10 cellular contexts compared by ENCODE assay signal in genomic region chr9:84823426-84824271, GRCh38.
DNase-seq lines count a peak whose midpoint lies in the region; ATAC-seq and FAIRE-seq lines count a peak whose summit lies in the region.
"Had no signal": no experiment of that assay in that cellular context is flagged by ENCODE, and none has a peak within 500 bp of the region (broad histone marks: within the 10 kb centered on the region; RNA-seq: fewer than 3 reads in every experiment).

No MANE protein-coding gene starts in this region.

- ATAC-seq in GM18511 (IDR thresholded peaks at IDR 0.05; ENCODE audit: unreplicated experiment): peak; percentile 85
- peak; percentile 48 for ATAC-seq in GM21786 (IDR thresholded peaks at IDR 0.05; ENCODE audit: unreplicated experiment)
- ATAC-seq in right cardiac atrium: peak; percentile 83 to 84
- no peak for ATAC-seq in stimulated activated naive CD8-positive, alpha-beta T cell treated with anti-CD3 and anti-CD28 coated beads, Interleukin-15, amount 100 ng/mL, for 72 hours

- no peaks in the 10 kb centered on the region for H3K9me3 Mint-ChIP-seq in stimulated activated naive CD8-positive, alpha-beta T cell treated with anti-CD3 and anti-CD28 coated beads, Interleukin-15, amount 100 ng/mL, for 72 hours
- H3K9me3 Mint-ChIP-seq: CD4-positive, alpha-beta T cell had no signal

- H3K4me1 Mint-ChIP-seq in stimulated activated naive CD8-positive, alpha-beta T cell treated with anti-CD3 and anti-CD28 coated beads, Interleukin-15, amount 100 ng/mL, for 72 hours: no peaks in the 10 kb centered on the region

- intact Hi-C loops in right cardiac atrium (cut with DNase I): loop anchor here in 1 of 4 donors (2.0 kb wide), 1 partner anchor 15 kb away; no protein-coding TSS in a partner anchor

- H3K9me3 ChIP-seq in right cardiac atrium (ENCODE audit: control insufficient read depth, low read length) (no peaks in the 10 kb centered on the region), small intestine (ENCODE audit: control insufficient read depth, low read depth) (no peaks in the 10 kb centered on the region)

- H3K27ac ChIP-seq in right cardiac atrium (ENCODE audit: low read length) (peak overlapping the region; percentile 34), small intestine (ENCODE audit: low read depth in 1 of 2, low read length in 1 of 2) (no peak overlapping the region)

- peaks cover 16% of the 10 kb centered on the region for H3K27me3 Mint-ChIP-seq in stimulated activated naive CD8-positive, alpha-beta T cell treated with anti-CD3 and anti-CD28 coated beads, Interleukin-15, amount 100 ng/mL, for 72 hours

- FAIRE-seq in small intestine (lab: Jason Lieb, UNC): no peak

- no peak overlapping the region for H3K4me3 Mint-ChIP-seq in stimulated activated naive CD8-positive, alpha-beta T cell treated with anti-CD3 and anti-CD28 coated beads, Interleukin-15, amount 100 ng/mL, for 72 hours
- H3K4me3 Mint-ChIP-seq: CD4-positive, alpha-beta T cell had no signal

- DNase-seq in LoVo (ENCODE audit: low spot score) (peak; percentile 41), right cardiac atrium (peak; percentile 26 to 61 (median 47)), Kasumi-1 (lab: John Stamatoyannopoulos, UW) (no peak), NCI-H2227 treated with DMSO at 0.1 percent for 48 hours (lab: John Stamatoyannopoulos, UW) (no peak), small intestine (no peak)
- DNase-seq in stimulated activated naive CD8-positive, alpha-beta T cell treated with anti-CD3 and anti-CD28 coated beads, Interleukin-15, amount 100 ng/mL, for 72 hours: no peak
- DNase-seq: activated naive CD4-positive, alpha-beta T cell; CD4-positive, alpha-beta T cell had no signal

- WGBS in right cardiac atrium: 35% methylated on average over 8 of the region's 8 CpGs
- 52 to 57% (median 55%) methylated on average over 8 of the region's 8 CpGs for WGBS in small intestine, 3 donors

- H3K4me3 ChIP-seq in right cardiac atrium (ENCODE audit: low read length) (no peak overlapping the region), small intestine (ENCODE audit: low read depth in 1 of 2, low read length in 2 of 2) (no peak overlapping the region)

- no peak overlapping the region for H3K27ac Mint-ChIP-seq in stimulated activated naive CD8-positive, alpha-beta T cell treated with anti-CD3 and anti-CD28 coated beads, Interleukin-15, amount 100 ng/mL, for 72 hours
- H3K27ac Mint-ChIP-seq: CD4-positive, alpha-beta T cell had no signal

- no peaks in the 10 kb centered on the region for H3K4me1 ChIP-seq in right cardiac atrium (ENCODE audit: control insufficient read depth, insufficient read depth, low read length)
- no peaks in the 10 kb centered on the region for H3K4me1 ChIP-seq in small intestine (ENCODE audit: control insufficient read depth in 2 of 2, insufficient read depth in 1 of 2, low read depth in 1 of 2, low read length in 1 of 2)

- H3K27me3 ChIP-seq in right cardiac atrium (ENCODE audit: control insufficient read depth, insufficient read depth): no peaks in the 10 kb centered on the region
- no peaks in the 10 kb centered on the region for H3K27me3 ChIP-seq in small intestine (ENCODE audit: control insufficient read depth in 2 of 2, insufficient read depth in 2 of 2, low read length in 2 of 2)

- H3K36me3 ChIP-seq in small intestine (ENCODE audit: control insufficient read depth in 2 of 2, insufficient read depth in 2 of 2, low read length in 2 of 2): no peaks in the 10 kb centered on the region

Comparison
In these comparisons a context has a peak if more than half of its experiments do, and no peak if none do; other contexts are left out.
1. DNase-seq: peak in LoVo (single experiment) and right cardiac atrium (3 of 3); none in Kasumi-1 (0 of 2), stimulated activated naive CD8-positive, alpha-beta T cell treated with anti-CD3 and anti-CD28 coated beads, Interleukin-15, amount 100 ng/mL, for 72 hours (0 of 2), NCI-H2227 treated with DMSO at 0.1 percent for 48 hours (single experiment) and small intestine (single experiment).